ENCODE assay signal across 26 cellular contexts in genomic region chr1:59198565-59198964, GRCh38.
DNase-seq lines count a peak whose midpoint lies in the region; ATAC-seq, FAIRE-seq and TF ChIP-seq lines count a peak whose summit lies in the region.
"Had no signal": no experiment of that assay in that cellular context is flagged by ENCODE, and none has a peak within 500 bp of the region (broad histone marks: within the 10 kb centered on the region; RNA-seq: fewer than 3 reads in every experiment).

No MANE protein-coding gene starts in this region.

- peaks cover 21% of the 10 kb centered on the region for H3K9me3 Mint-ChIP-seq in activated CD4-positive, alpha-beta T cell treated with anti-CD3 and anti-CD28 coated beads, Interleukin-2, amount 10 ng/mL, durations not matched to agents 24 days and 14 days
- H3K9me3 Mint-ChIP-seq: activated naive CD8-positive, alpha-beta T cell treated with anti-CD3 and anti-CD28 coated beads, Interleukin-2, amount 50 U/mL, for 24 hours had no signal

- no peak for TF ChIP-seq CTCF in foreskin fibroblast (IDR thresholded peaks at IDR 0.05; ENCODE audit: low read depth, low read length)

- no peak for FAIRE-seq in small intestine (lab: Jason Lieb, UNC)
- FAIRE-seq: H54, islet of Langerhans had no signal

- no peaks in the 10 kb centered on the region for H3K36me3 ChIP-seq in small intestine (ENCODE audit: control insufficient read depth in 2 of 2, insufficient read depth in 2 of 2, low read length in 2 of 2)
- H3K36me3 ChIP-seq: lower lobe of right lung, right atrium auricular region had no signal

- no peaks in the 10 kb centered on the region for H3K36me3 Mint-ChIP-seq in activated CD4-positive, alpha-beta T cell treated with anti-CD3 and anti-CD28 coated beads, Interleukin-2, amount 10 ng/mL, durations not matched to agents 24 days and 14 days (ENCODE audit: low read depth)

- no peaks in the 10 kb centered on the region for H3K9me3 ChIP-seq in small intestine (ENCODE audit: control insufficient read depth, low read depth)
- H3K9me3 ChIP-seq: lower lobe of right lung, testis had no signal

- no peak overlapping the region for H3K27ac ChIP-seq in small intestine (ENCODE audit: low read depth in 1 of 2, low read length in 1 of 2)
- H3K27ac ChIP-seq: lower lobe of right lung, right atrium auricular region, testis had no signal

- 18 to 51% (median 25%) methylated on average over 4 of the region's 4 CpGs for WGBS in small intestine, 3 donors

- H3K4me3 ChIP-seq in foreskin fibroblast (ENCODE audit: low read depth in 1 of 2, low read length in 2 of 2) (no peak overlapping the region), small intestine (ENCODE audit: low read depth in 1 of 2, low read length in 2 of 2) (no peak overlapping the region)
- H3K4me3 ChIP-seq: lower lobe of right lung, right atrium auricular region, testis had no signal

- DNase-seq in GM04504 (ENCODE audit: low read depth) = peak; percentile 27
- peak; percentile 18 for DNase-seq in NCI-H446 treated with DMSO at 0.1 percent for 48 hours (lab: John Stamatoyannopoulos, UW)
- DNase-seq in foreskin fibroblast = peak; percentile 33 to 43
- DNase-seq in small intestine = peak; percentile 41
- DNase-seq in activated CD4-positive, alpha-beta T cell treated with anti-CD3 and anti-CD28 coated beads, Interleukin-2, amount 10 ng/mL, durations not matched to agents 24 days and 14 days = no peak
- no peak for DNase-seq in AML-193 (lab: John Stamatoyannopoulos, UW)
- DNase-seq: activated CD4-positive, alpha-beta T cell treated with anti-CD3 and anti-CD28 coated beads, Interleukin-2, amount 50 U/mL, for 4 hours; activated effector memory CD4-positive, alpha-beta T cell treated with Interleukin-2 at 50 U/mL for 16 hours; activated naive CD8-positive, alpha-beta T cell treated with anti-CD3 and anti-CD28 coated beads, Interleukin-2, amount 50 U/mL, for 24 hours; DMS79; foreskin melanocyte; hypothalamus; KG1; lower lobe of right lung; NCI-H2081 treated with DMSO at 0.1 percent for 48 hours; NCI-H748 treated with DMSO at 0.1 percent for 48 hours; nucleus accumbens; PC-3; SIG-M5; T-helper 17 cell; testis had no signal

- peaks cover 0 to 2% of the 10 kb centered on the region in 2 donors for H3K4me1 ChIP-seq in small intestine (ENCODE audit: control insufficient read depth in 2 of 2, insufficient read depth in 1 of 2, low read depth in 1 of 2, low read length in 1 of 2)
- H3K4me1 ChIP-seq: testis had no signal

- H3K27me3 ChIP-seq in small intestine (ENCODE audit: control insufficient read depth in 2 of 2, insufficient read depth in 2 of 2, low read length in 2 of 2) = no peaks in the 10 kb centered on the region
- H3K27me3 ChIP-seq: right atrium auricular region, testis had no signal

- ATAC-seq in GM21447 (IDR thresholded peaks at IDR 0.05; ENCODE audit: unreplicated experiment) = no peak
- ATAC-seq: activated naive CD8-positive, alpha-beta T cell treated with anti-CD3 and anti-CD28 coated beads, Interleukin-2, amount 50 U/mL, for 24 hours; lower lobe of right lung; PC-3; T-helper 17 cell had no signal

- H3K4me3 Mint-ChIP-seq in activated CD4-positive, alpha-beta T cell treated with anti-CD3 and anti-CD28 coated beads, Interleukin-2, amount 10 ng/mL, durations not matched to agents 24 days and 14 days = no peak overlapping the region
- H3K4me3 Mint-ChIP-seq: activated naive CD8-positive, alpha-beta T cell treated with anti-CD3 and anti-CD28 coated beads, Interleukin-2, amount 50 U/mL, for 24 hours; dendritic cell treated with granulocyte-macrophage colony-stimulating factor and Interleukin-4, amounts not matched to agents 40 ng/mL and 50 ng/mL, for 4 days; T-helper 17 cell had no signal

- H3K27me3 Mint-ChIP-seq in activated CD4-positive, alpha-beta T cell treated with anti-CD3 and anti-CD28 coated beads, Interleukin-2, amount 10 ng/mL, durations not matched to agents 24 days and 14 days = peaks cover 12% of the 10 kb centered on the region
- H3K27me3 Mint-ChIP-seq: dendritic cell treated with granulocyte-macrophage colony-stimulating factor and Interleukin-4, amounts not matched to agents 40 ng/mL and 50 ng/mL, for 4 days had no signal

- no peaks in the 10 kb centered on the region for H3K4me1 Mint-ChIP-seq in activated CD4-positive, alpha-beta T cell treated with anti-CD3 and anti-CD28 coated beads, Interleukin-2, amount 10 ng/mL, durations not matched to agents 24 days and 14 days
- H3K4me1 Mint-ChIP-seq: activated naive CD8-positive, alpha-beta T cell treated with anti-CD3 and anti-CD28 coated beads, Interleukin-2, amount 50 U/mL, for 24 hours; T-helper 17 cell had no signal

- H3K27ac Mint-ChIP-seq in activated CD4-positive, alpha-beta T cell treated with anti-CD3 and anti-CD28 coated beads, Interleukin-2, amount 10 ng/mL, durations not matched to agents 24 days and 14 days = no peak overlapping the region
- H3K27ac Mint-ChIP-seq: activated naive CD8-positive, alpha-beta T cell treated with anti-CD3 and anti-CD28 coated beads, Interleukin-2, amount 50 U/mL, for 24 hours; dendritic cell treated with granulocyte-macrophage colony-stimulating factor and Interleukin-4, amounts not matched to agents 40 ng/mL and 50 ng/mL, for 4 days; T-helper 17 cell had no signal

- intact Hi-C loops in activated CD4-positive, alpha-beta T cell treated with anti-CD3 and anti-CD28 coated beads, Interleukin-2, amount 10 ng/mL, durations not matched to agents 24 days and 14 days (cut with micrococcal nuclease) = no loop called here

Comparison
In these comparisons a context has a peak if more than half of its experiments do, and no peak if none do; other contexts are left out.
1. DNase-seq: peak in GM04504 (single experiment), NCI-H446 treated with DMSO at 0.1 percent for 48 hours (single experiment), foreskin fibroblast (2 of 2) and small intestine (single experiment); none in activated CD4-positive, alpha-beta T cell treated with anti-CD3 and anti-CD28 coated beads, Interleukin-2, amount 10 ng/mL, durations not matched to agents 24 days and 14 days (single experiment) and AML-193 (0 of 2).